In the genomic region with DNA sequence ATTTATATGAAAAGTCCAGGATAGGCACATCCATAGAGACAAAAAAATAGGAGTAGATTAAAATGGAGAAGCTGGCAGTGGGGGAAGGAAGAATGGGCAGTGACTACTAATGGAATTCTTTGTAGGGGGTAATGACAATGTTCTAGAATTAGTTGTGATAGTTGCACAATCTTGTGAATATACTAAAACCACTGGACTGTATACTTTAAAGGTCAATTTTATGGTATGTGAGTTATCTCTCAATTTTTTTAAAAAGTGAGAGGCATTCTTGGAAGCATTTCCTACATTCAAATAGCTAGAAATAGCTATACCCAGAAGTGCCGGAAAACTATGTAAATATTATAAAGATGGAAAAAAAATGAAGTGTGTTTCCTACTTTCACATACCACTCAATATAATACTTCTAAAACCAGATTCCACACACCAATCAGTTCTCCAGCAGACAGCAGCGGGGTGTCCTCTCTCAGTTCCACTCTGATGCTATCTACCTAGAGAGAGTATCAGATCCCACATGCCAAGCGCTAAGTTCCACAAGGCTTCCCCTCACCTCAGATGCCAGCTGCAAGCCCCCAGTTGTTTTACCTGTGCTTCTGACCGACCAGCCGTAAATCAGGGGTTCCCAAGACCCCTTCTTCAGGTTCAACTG, we compare ENCODE assay signal across 1 cellular context.
TF ChIP-seq lines count a peak whose summit lies in the region.

No MANE protein-coding gene starts in this region.

TF ChIP-seq in GM23338, 12 proteins besides CTCF, POLR2A, EP300 and RAD21 (continued from another document):
- TF ChIP-seq, protein P1, sequence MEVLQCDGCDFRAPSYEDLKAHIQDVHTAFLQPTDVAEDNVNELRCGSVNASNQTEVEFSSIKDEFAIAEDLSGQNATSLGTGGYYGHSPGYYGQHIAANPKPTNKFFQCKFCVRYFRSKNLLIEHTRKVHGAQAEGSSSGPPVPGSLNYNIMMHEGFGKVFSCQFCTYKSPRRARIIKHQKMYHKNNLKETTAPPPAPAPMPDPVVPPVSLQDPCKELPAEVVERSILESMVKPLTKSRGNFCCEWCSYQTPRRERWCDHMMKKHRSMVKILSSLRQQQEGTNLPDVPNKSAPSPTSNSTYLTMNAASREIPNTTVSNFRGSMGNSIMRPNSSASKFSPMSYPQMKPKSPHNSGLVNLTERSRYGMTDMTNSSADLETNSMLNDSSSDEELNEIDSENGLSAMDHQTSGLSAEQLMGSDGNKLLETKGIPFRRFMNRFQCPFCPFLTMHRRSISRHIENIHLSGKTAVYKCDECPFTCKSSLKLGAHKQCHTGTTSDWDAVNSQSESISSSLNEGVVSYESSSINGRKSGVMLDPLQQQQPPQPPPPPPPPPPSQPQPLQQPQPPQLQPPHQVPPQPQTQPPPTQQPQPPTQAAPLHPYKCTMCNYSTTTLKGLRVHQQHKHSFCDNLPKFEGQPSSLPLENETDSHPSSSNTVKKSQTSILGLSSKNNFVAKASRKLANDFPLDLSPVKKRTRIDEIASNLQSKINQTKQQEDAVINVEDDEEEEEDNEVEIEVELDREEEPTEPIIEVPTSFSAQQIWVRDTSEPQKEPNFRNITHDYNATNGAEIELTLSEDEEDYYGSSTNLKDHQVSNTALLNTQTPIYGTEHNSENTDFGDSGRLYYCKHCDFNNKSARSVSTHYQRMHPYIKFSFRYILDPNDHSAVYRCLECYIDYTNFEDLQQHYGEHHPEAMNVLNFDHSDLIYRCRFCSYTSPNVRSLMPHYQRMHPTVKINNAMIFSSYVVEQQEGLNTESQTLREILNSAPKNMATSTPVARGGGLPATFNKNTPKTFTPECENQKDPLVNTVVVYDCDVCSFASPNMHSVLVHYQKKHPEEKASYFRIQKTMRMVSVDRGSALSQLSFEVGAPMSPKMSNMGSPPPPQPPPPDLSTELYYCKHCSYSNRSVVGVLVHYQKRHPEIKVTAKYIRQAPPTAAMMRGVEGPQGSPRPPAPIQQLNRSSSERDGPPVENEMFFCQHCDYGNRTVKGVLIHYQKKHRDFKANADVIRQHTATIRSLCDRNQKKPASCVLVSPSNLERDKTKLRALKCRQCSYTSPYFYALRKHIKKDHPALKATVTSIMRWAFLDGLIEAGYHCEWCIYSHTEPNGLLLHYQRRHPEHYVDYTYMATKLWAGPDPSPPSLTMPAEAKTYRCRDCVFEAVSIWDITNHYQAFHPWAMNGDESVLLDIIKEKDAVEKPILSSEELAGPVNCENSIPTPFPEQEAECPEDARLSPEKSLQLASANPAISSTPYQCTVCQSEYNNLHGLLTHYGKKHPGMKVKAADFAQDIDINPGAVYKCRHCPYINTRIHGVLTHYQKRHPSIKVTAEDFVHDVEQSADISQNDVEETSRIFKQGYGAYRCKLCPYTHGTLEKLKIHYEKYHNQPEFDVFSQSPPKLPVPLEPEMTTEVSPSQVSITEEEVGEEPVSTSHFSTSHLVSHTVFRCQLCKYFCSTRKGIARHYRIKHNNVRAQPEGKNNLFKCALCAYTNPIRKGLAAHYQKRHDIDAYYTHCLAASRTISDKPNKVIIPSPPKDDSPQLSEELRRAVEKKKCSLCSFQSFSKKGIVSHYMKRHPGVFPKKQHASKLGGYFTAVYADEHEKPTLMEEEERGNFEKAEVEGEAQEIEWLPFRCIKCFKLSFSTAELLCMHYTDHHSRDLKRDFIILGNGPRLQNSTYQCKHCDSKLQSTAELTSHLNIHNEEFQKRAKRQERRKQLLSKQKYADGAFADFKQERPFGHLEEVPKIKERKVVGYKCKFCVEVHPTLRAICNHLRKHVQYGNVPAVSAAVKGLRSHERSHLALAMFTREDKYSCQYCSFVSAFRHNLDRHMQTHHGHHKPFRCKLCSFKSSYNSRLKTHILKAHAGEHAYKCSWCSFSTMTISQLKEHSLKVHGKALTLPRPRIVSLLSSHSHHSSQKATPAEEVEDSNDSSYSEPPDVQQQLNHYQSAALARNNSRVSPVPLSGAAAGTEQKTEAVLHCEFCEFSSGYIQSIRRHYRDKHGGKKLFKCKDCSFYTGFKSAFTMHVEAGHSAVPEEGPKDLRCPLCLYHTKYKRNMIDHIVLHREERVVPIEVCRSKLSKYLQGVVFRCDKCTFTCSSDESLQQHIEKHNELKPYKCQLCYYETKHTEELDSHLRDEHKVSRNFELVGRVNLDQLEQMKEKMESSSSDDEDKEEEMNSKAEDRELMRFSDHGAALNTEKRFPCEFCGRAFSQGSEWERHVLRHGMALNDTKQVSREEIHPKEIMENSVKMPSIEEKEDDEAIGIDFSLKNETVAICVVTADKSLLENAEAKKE (CRISPR knock-in tag; IDR thresholded peaks at IDR 0.05): no peak
- TF ChIP-seq EZH2 (IDR thresholded peaks at IDR 0.05; ENCODE audit: low read depth, unreplicated experiment): no peak
- TF ChIP-seq NANOG (IDR thresholded peaks at IDR 0.05; ENCODE audit: borderline replicate concordance): no peak
- TF ChIP-seq, protein P2, sequence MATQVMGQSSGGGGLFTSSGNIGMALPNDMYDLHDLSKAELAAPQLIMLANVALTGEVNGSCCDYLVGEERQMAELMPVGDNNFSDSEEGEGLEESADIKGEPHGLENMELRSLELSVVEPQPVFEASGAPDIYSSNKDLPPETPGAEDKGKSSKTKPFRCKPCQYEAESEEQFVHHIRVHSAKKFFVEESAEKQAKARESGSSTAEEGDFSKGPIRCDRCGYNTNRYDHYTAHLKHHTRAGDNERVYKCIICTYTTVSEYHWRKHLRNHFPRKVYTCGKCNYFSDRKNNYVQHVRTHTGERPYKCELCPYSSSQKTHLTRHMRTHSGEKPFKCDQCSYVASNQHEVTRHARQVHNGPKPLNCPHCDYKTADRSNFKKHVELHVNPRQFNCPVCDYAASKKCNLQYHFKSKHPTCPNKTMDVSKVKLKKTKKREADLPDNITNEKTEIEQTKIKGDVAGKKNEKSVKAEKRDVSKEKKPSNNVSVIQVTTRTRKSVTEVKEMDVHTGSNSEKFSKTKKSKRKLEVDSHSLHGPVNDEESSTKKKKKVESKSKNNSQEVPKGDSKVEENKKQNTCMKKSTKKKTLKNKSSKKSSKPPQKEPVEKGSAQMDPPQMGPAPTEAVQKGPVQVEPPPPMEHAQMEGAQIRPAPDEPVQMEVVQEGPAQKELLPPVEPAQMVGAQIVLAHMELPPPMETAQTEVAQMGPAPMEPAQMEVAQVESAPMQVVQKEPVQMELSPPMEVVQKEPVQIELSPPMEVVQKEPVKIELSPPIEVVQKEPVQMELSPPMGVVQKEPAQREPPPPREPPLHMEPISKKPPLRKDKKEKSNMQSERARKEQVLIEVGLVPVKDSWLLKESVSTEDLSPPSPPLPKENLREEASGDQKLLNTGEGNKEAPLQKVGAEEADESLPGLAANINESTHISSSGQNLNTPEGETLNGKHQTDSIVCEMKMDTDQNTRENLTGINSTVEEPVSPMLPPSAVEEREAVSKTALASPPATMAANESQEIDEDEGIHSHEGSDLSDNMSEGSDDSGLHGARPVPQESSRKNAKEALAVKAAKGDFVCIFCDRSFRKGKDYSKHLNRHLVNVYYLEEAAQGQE (IDR thresholded peaks at IDR 0.05; ENCODE audit: unreplicated experiment): no peak
- TF ChIP-seq, protein P3, sequence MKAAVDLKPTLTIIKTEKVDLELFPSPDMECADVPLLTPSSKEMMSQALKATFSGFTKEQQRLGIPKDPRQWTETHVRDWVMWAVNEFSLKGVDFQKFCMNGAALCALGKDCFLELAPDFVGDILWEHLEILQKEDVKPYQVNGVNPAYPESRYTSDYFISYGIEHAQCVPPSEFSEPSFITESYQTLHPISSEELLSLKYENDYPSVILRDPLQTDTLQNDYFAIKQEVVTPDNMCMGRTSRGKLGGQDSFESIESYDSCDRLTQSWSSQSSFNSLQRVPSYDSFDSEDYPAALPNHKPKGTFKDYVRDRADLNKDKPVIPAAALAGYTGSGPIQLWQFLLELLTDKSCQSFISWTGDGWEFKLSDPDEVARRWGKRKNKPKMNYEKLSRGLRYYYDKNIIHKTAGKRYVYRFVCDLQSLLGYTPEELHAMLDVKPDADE (IDR thresholded peaks at IDR 0.05): no peak
- no peak for TF ChIP-seq POLR2AphosphoS5 (IDR thresholded peaks at IDR 0.05; ENCODE audit: low read depth)
- no peak for TF ChIP-seq STAT1 (IDR thresholded peaks at IDR 0.05; ENCODE audit: unreplicated experiment)
- TF ChIP-seq CREB1 (CRISPR knock-in tag; IDR thresholded peaks at IDR 0.05; ENCODE audit: low read depth): no peak
- no peak for TF ChIP-seq JUNB (IDR thresholded peaks at IDR 0.05; ENCODE audit: unreplicated experiment)
- TF ChIP-seq ZNF331 (CRISPR knock-in tag; IDR thresholded peaks at IDR 0.05; ENCODE audit: low read depth): no peak
- TF ChIP-seq EZH2phosphoT487 (IDR thresholded peaks at IDR 0.05; ENCODE audit: unreplicated experiment): no peak
